Comparison of ENCODE assay signal across 13 cellular contexts in the genomic region with DNA sequence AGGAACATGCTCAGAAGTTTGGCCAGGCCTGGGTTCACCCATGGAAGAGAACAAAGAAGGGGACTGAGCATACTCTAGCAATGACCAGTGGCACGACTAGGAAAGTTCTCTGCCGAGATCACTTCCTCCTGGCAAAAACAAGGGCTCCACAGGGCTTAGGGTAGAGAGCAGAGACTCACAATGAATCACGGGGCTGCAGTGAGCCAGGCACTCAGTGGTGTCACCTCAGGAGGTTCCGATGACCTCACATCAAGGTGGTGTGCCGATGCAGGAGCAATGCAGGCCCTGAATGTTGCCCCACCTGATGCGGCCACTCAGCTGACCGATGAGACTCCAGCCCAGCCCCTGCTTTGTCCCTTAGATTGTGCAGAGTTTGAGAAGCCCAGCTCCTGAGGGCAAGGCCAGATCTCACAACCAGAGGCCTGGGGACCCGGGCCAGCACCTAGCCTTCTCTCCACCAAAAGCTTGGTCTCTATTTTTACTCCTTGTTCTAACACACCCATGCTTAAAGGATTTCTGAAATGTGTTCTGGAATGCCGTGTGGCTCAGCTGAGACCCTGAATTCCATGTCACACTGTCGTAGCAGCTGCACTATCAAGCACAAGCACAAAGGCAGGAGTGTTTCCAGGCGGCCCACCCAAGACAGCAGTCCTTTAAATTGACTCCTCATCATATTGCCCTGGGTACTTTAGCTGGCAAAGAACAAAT.
DNase-seq lines count a peak whose midpoint lies in the region; ATAC-seq and TF ChIP-seq lines count a peak whose summit lies in the region.
"Had no signal": no experiment of that assay in that cellular context is flagged by ENCODE, and none has a peak within 500 bp of the region (broad histone marks: within the 10 kb centered on the region; RNA-seq: fewer than 3 reads in every experiment).

No MANE protein-coding gene starts in this region.

- no peaks in the 10 kb centered on the region for H3K9me3 ChIP-seq in body of pancreas
- no peaks in the 10 kb centered on the region for H3K9me3 ChIP-seq in trophoblast cell (ENCODE audit: insufficient read depth, low read depth, low read length)
- H3K9me3 ChIP-seq: esophagus muscularis mucosa had no signal

- 67 to 69% methylated on average over 6 to 11 of the region's 11 CpGs for whole genome bisulfite sequencing in body of pancreas, 2 donors
- WGBS in trophoblast cell (ENCODE audit: extremely low coverage, insufficient coverage, insufficient read length) = no CpG with 5 or more reads among the region's 11 CpGs

- H3K79me1 ChIP-seq in trophoblast cell (ENCODE audit: low read length) = peaks cover under 1% of the 10 kb centered on the region

- no peak overlapping the region for H3K18ac ChIP-seq in trophoblast cell (ENCODE audit: low read length)

- DNase-seq in ELF-1 (ENCODE audit: low read depth, low spot score) (peak; percentile 54), body of pancreas (no peak), iPS DF 19.7 (ENCODE audit: low read depth, low spot score) (peak; percentile 7), trophoblast cell (peak; percentile 77 to 83), left colon (no peak), NOMO-1 (lab: John Stamatoyannopoulos, UW; ENCODE audit: unreplicated experiment in 2 of 2) (no peak), foreskin keratinocyte (no peak)
- DNase-seq: activated CD4-positive, alpha-beta T cell treated with anti-CD3 and anti-CD28 coated beads, Interleukin-2, amount 50 U/mL, for 48 hours; naive thymus-derived CD8-positive, alpha-beta T cell; NCI-H345 had no signal

- no peak overlapping the region for H3K9ac ChIP-seq in trophoblast cell (ENCODE audit: low read length)

- no peak overlapping the region for H2AFZ ChIP-seq in trophoblast cell (ENCODE audit: insufficient read depth, low read length, poor library complexity)

- no peak overlapping the region for H3K4me2 ChIP-seq in trophoblast cell (ENCODE audit: low read length)

- H4K91ac ChIP-seq in trophoblast cell (ENCODE audit: low read depth, low read length) = no peak overlapping the region

- H3K23ac ChIP-seq in trophoblast cell (ENCODE audit: low read length) = no peak overlapping the region

- no peak overlapping the region for H4K12ac ChIP-seq in trophoblast cell (ENCODE audit: low read depth, low read length)

- ATAC-seq in body of pancreas = peak; percentile 67
- ATAC-seq in left colon = no peak
- ATAC-seq in foreskin keratinocyte = no peak
- ATAC-seq in GM19452 (IDR thresholded peaks at IDR 0.05; ENCODE audit: unreplicated experiment) = no peak
- ATAC-seq: naive thymus-derived CD8-positive, alpha-beta T cell had no signal

- H2BK120ac ChIP-seq in trophoblast cell (ENCODE audit: insufficient read depth, low read length, poor library complexity) = no peak overlapping the region

- H3K27me3 ChIP-seq in body of pancreas (no peaks in the 10 kb centered on the region), trophoblast cell (ENCODE audit: insufficient read depth, low read length) (no peaks in the 10 kb centered on the region), foreskin keratinocyte (no peaks in the 10 kb centered on the region)
- H3K27me3 ChIP-seq: cardiac muscle cell, esophagus muscularis mucosa had no signal

- no peak overlapping the region for H2AK5ac ChIP-seq in trophoblast cell (ENCODE audit: low read length)

- H3K27ac ChIP-seq in body of pancreas (peak overlapping the region in 3 of 4 donors; percentile 22 to 52 (median 39)), trophoblast cell (ENCODE audit: low read depth, low read length) (no peak overlapping the region), foreskin keratinocyte (no peak overlapping the region)
- H3K27ac ChIP-seq: cardiac muscle cell had no signal

- no peaks in the 10 kb centered on the region for H3K36me3 ChIP-seq in body of pancreas (replicated peaks in 1 of 2; ENCODE audit: insufficient read depth in 1 of 2, low read depth in 2 of 2)
- H3K36me3 ChIP-seq in trophoblast cell (ENCODE audit: control insufficient read depth in 1 of 2, insufficient read depth in 2 of 2, low read length in 2 of 2) = no peaks in the 10 kb centered on the region
- H3K36me3 ChIP-seq: cardiac muscle cell, esophagus muscularis mucosa had no signal

- TF ChIP-seq CTCF in body of pancreas (IDR thresholded peaks at IDR 0.05) (no peak), foreskin keratinocyte (conservative IDR thresholded peaks at IDR 0.05) (no peak)

- no peak overlapping the region for H3K4ac ChIP-seq in trophoblast cell (ENCODE audit: low read depth, low read length)

- no peak overlapping the region for H2BK5ac ChIP-seq in trophoblast cell (ENCODE audit: low read depth, low read length, poor library complexity)

- TF ChIP-seq POLR2A in body of pancreas (IDR thresholded peaks at IDR 0.05) = no peak

- H3K4me1 ChIP-seq in body of pancreas (peaks cover 8% of the 10 kb centered on the region), trophoblast cell (ENCODE audit: control insufficient read depth in 1 of 2, insufficient read depth in 2 of 2, low read length in 2 of 2) (peaks cover 4 to 14% of the 10 kb centered on the region in 2 experiments), foreskin keratinocyte (no peaks in the 10 kb centered on the region)

- intact Hi-C loops in body of pancreas (cut with DNase I) (no loop called here), left colon (cut with DNase I, micrococcal nuclease) (no loop called here)

- H4K8ac ChIP-seq in trophoblast cell (ENCODE audit: low read depth, low read length) = peak overlapping the region; percentile 20

- H3K79me2 ChIP-seq in trophoblast cell (ENCODE audit: control insufficient read depth, insufficient read depth, low read length, poor library complexity) = peaks cover 2% of the 10 kb centered on the region

- H2BK12ac ChIP-seq in trophoblast cell (ENCODE audit: low read length) = no peak overlapping the region

- no peak overlapping the region for H3K14ac ChIP-seq in trophoblast cell (ENCODE audit: low read length)

- H3K4me3 ChIP-seq in body of pancreas (no peak overlapping the region), trophoblast cell (ENCODE audit: low read depth, low read length) (no peak overlapping the region)
- H3K4me3 ChIP-seq: cardiac muscle cell, esophagus muscularis mucosa had no signal

Comparison
In these comparisons a context has a peak if more than half of its experiments do, and no peak if none do; other contexts are left out.
1. DNase-seq: peak in ELF-1 (single experiment), iPS DF 19.7 (single experiment) and trophoblast cell (2 of 2); none in body of pancreas (0 of 4), left colon (0 of 2), NOMO-1 (0 of 2) and foreskin keratinocyte (0 of 2).
2. H3K27ac ChIP-seq: peak in body of pancreas (3 of 4); none in trophoblast cell (single experiment) and foreskin keratinocyte (single experiment).